Comparison of ENCODE assay signal across 34 cellular contexts in genomic region chr12:133135747-133136146, GRCh38.
"Had no signal": no experiment of that assay in that cellular context is flagged by ENCODE, and none has a peak within 500 bp of the region (broad histone marks: within the 10 kb centered on the region; RNA-seq: fewer than 3 reads in every experiment).

No MANE protein-coding gene starts in this region.

- ATAC-seq: activated CD4-positive, alpha-beta T cell treated with anti-CD3 and anti-CD28 coated beads for 36 hours; activated CD4-positive, CD25-positive, alpha-beta regulatory T cell treated with anti-CD3 and anti-CD28 coated beads, Interleukin-2, amount 50 U/mL, for 24 hours; activated CD8-positive, alpha-beta memory T cell treated with anti-CD3 and anti-CD28 coated beads, Interleukin-2, amount 10 ng/mL, durations not matched to agents 7 days and 5 days; activated CD8-positive, alpha-beta T cell treated with anti-CD3 and anti-CD28 coated beads, Interleukin-2, amount 10 ng/mL, durations not matched to agents 7 days and 5 days; activated naive CD8-positive, alpha-beta T cell treated with anti-CD3 and anti-CD28 coated beads, Interleukin-2, amount 50 U/mL, for 24 hours; body of pancreas; effector memory CD8-positive, alpha-beta T cell; esophagus mucosa had no signal

- H3K4me3 ChIP-seq: adrenal gland, body of pancreas had no signal

- H3K27ac Mint-ChIP-seq: activated B cell treated with CpG ODN at 0.5 μM for 24 hours; activated CD4-positive, alpha-beta memory T cell treated with anti-CD3 and anti-CD28 coated beads for 36 hours; activated CD4-positive, alpha-beta T cell treated with anti-CD3 and anti-CD28 coated beads for 36 hours; activated CD4-positive, alpha-beta T cell treated with anti-CD3 and anti-CD28 coated beads, Interleukin-2, amount 10 ng/mL, durations not matched to agents 24 days and 14 days; activated CD8-positive, alpha-beta memory T cell treated with anti-CD3 and anti-CD28 coated beads, Interleukin-2, amount 10 ng/mL, durations not matched to agents 7 days and 5 days; activated CD8-positive, alpha-beta T cell treated with anti-CD3 and anti-CD28 coated beads, Interleukin-2, amount 10 ng/mL, durations not matched to agents 7 days and 5 days; activated naive CD4-positive, alpha-beta T cell treated with anti-CD3 and anti-CD28 coated beads for 36 hours; activated naive CD8-positive, alpha-beta T cell treated with anti-CD3 and anti-CD28 coated beads for 36 hours; activated naive CD8-positive, alpha-beta T cell treated with anti-CD3 and anti-CD28 coated beads, Interleukin-2, amount 50 U/mL, for 24 hours; activated T-helper 1 cell treated with anti-CD3 and anti-CD28 coated beads, Interleukin-12 subunit alpha, Interleukin-12 subunit beta, Interleukin-2, Interleukin-4 antibody, amounts not matched to agents 30 ng/mL and 10 ng/mL and 1 ng/mL, durations not matched to agents 14 hours and 24 hours and 36 hours; activated T-helper 2 cell treated with anti-CD3 and anti-CD28 coated beads, Interferon-gamma antibody, Interleukin-2, Interleukin-4, amounts not matched to agents 10 μg/mL and 5 μg/mL and 100 μg/mL, durations not matched to agents 14 hours and 24 hours and 36 hours; effector memory CD8-positive, alpha-beta T cell had no signal

- H3K27ac ChIP-seq: adrenal gland, body of pancreas, VCaP had no signal

- DNase-seq: activated B cell treated with CpG ODN at 0.5 μM for 24 hours; activated CD4-positive, alpha-beta memory T cell treated with anti-CD3 and anti-CD28 coated beads for 36 hours; activated CD4-positive, alpha-beta T cell treated with anti-CD3 and anti-CD28 coated beads for 36 hours; activated CD4-positive, alpha-beta T cell treated with anti-CD3 and anti-CD28 coated beads, Interleukin-2, amount 10 ng/mL, durations not matched to agents 24 days and 14 days; activated CD8-positive, alpha-beta memory T cell treated with anti-CD3 and anti-CD28 coated beads, Interleukin-2, amount 10 ng/mL, durations not matched to agents 7 days and 5 days; activated CD8-positive, alpha-beta memory T cell treated with anti-CD3 and anti-CD28 coated beads, Interleukin-2, amount 50 U/mL, for 4 hours; activated CD8-positive, alpha-beta T cell treated with anti-CD3 and anti-CD28 coated beads, Interleukin-2, amount 10 ng/mL, durations not matched to agents 7 days and 5 days; activated effector memory CD4-positive, alpha-beta T cell treated with anti-CD3 and anti-CD28 coated beads, Interleukin-2, amount 50 U/mL, for 16 hours; activated naive CD4-positive, alpha-beta T cell treated with anti-CD3 and anti-CD28 coated beads for 36 hours; activated naive CD8-positive, alpha-beta T cell treated with anti-CD3 and anti-CD28 coated beads for 36 hours; activated naive CD8-positive, alpha-beta T cell treated with anti-CD3 and anti-CD28 coated beads, Interleukin-2, amount 50 U/mL, for 24 hours; activated T-cell treated with anti-CD3 and anti-CD28 coated beads, Interleukin-2, amount 50 U/mL, for 1 hour; activated T-cell treated with anti-CD3 and anti-CD28 coated beads, Interleukin-2, amount 50 U/mL, for 48 hours; adrenal gland; amygdala; aorta; body of pancreas; caudate nucleus; cortex of kidney; dermis blood vessel endothelial cell; effector CD4-positive, alpha-beta T cell; effector memory CD8-positive, alpha-beta T cell; foreskin fibroblast; head of caudate nucleus; T-helper 2 cell had no signal

- H3K27me3 ChIP-seq: adrenal gland, body of pancreas had no signal

- H3K36me3 ChIP-seq: adrenal gland had no signal

- FAIRE-seq: colon, endometrium, frontal cortex had no signal

- H3K4me3 Mint-ChIP-seq: activated B cell treated with CpG ODN at 0.5 μM for 24 hours; activated CD4-positive, alpha-beta memory T cell treated with anti-CD3 and anti-CD28 coated beads for 36 hours; activated CD4-positive, alpha-beta T cell treated with anti-CD3 and anti-CD28 coated beads for 36 hours; activated CD4-positive, alpha-beta T cell treated with anti-CD3 and anti-CD28 coated beads, Interleukin-2, amount 10 ng/mL, durations not matched to agents 24 days and 14 days; activated CD8-positive, alpha-beta memory T cell treated with anti-CD3 and anti-CD28 coated beads, Interleukin-2, amount 10 ng/mL, durations not matched to agents 7 days and 5 days; activated CD8-positive, alpha-beta T cell treated with anti-CD3 and anti-CD28 coated beads, Interleukin-2, amount 10 ng/mL, durations not matched to agents 7 days and 5 days; activated naive CD4-positive, alpha-beta T cell treated with anti-CD3 and anti-CD28 coated beads for 36 hours; activated naive CD8-positive, alpha-beta T cell treated with anti-CD3 and anti-CD28 coated beads for 36 hours; activated naive CD8-positive, alpha-beta T cell treated with anti-CD3 and anti-CD28 coated beads, Interleukin-2, amount 50 U/mL, for 24 hours; activated T-helper 1 cell treated with anti-CD3 and anti-CD28 coated beads, Interleukin-12 subunit alpha, Interleukin-12 subunit beta, Interleukin-2, Interleukin-4 antibody, amounts not matched to agents 30 ng/mL and 10 ng/mL and 1 ng/mL, durations not matched to agents 14 hours and 24 hours and 36 hours; effector memory CD8-positive, alpha-beta T cell had no signal

- H3K27me3 Mint-ChIP-seq: activated B cell treated with CpG ODN at 0.5 μM for 24 hours; activated CD4-positive, alpha-beta memory T cell treated with anti-CD3 and anti-CD28 coated beads for 36 hours; activated CD4-positive, alpha-beta T cell treated with anti-CD3 and anti-CD28 coated beads for 36 hours; activated CD4-positive, alpha-beta T cell treated with anti-CD3 and anti-CD28 coated beads, Interleukin-2, amount 10 ng/mL, durations not matched to agents 24 days and 14 days; activated CD8-positive, alpha-beta memory T cell treated with anti-CD3 and anti-CD28 coated beads, Interleukin-2, amount 10 ng/mL, durations not matched to agents 7 days and 5 days; activated naive CD4-positive, alpha-beta T cell treated with anti-CD3 and anti-CD28 coated beads, Interleukin-2, amount 50 U/mL, for 24 hours; activated naive CD8-positive, alpha-beta T cell treated with anti-CD3 and anti-CD28 coated beads for 36 hours; activated naive CD8-positive, alpha-beta T cell treated with anti-CD3 and anti-CD28 coated beads, Interleukin-2, amount 50 U/mL, for 24 hours; effector memory CD8-positive, alpha-beta T cell had no signal
